ENCODE assay signal across 8 cellular contexts in genomic region chr10:30432631-30433285, GRCh38. TPM values are rescaled to one million over a fixed set of nuclear protein-coding genes. Genes with fewer than 3 reads are reported as not detected.
DNase-seq lines count a peak whose midpoint lies in the region; ATAC-seq and TF ChIP-seq lines count a peak whose summit lies in the region.

No MANE protein-coding gene starts in this region.

- peak overlapping the region; percentile 98 for H3K4me3 Mint-ChIP-seq in CD14-positive monocyte

- peaks cover 0 to 2% (median 0%) of the 10 kb centered on the region in 3 donors for H3K27me3 Mint-ChIP-seq in CD14-positive monocyte (ENCODE audit: low read depth in 3 of 3)

- H3K27me3 ChIP-seq in KMS-11 (ENCODE audit: insufficient read depth, low read depth): no peaks in the 10 kb centered on the region
- no peaks in the 10 kb centered on the region for H3K27me3 ChIP-seq in duodenal mucosa (ENCODE audit: control insufficient read depth in 1 of 2, insufficient read depth in 2 of 2, low read length in 2 of 2)
- no peaks in the 10 kb centered on the region for H3K27me3 ChIP-seq in muscle layer of colon (ENCODE audit: control insufficient read depth in 1 of 2, insufficient read depth in 2 of 2, low read length in 2 of 2)

- no peaks in the 10 kb centered on the region for H3K79me2 ChIP-seq in KMS-11 (ENCODE audit: insufficient read depth, low read depth)

- no peaks in the 10 kb centered on the region for H4K20me1 ChIP-seq in KMS-11 (ENCODE audit: insufficient read depth)

- H3K4me1 Mint-ChIP-seq in CD14-positive monocyte: peaks cover 58% of the 10 kb centered on the region

- H3K4me3 ChIP-seq in KMS-11 (IDR thresholded peaks at IDR 0.05; ENCODE audit: insufficient read depth, low read depth, low read length) (no peak overlapping the region), duodenal mucosa (ENCODE audit: low read depth in 1 of 2, low read length in 2 of 2) (peak overlapping the region; percentile 82 to 88), muscle layer of colon (ENCODE audit: low read depth in 1 of 2, low read length in 2 of 2) (peak overlapping the region; percentile 92 to 93)

- peak overlapping the region; percentile 37; the same call in 1 of the 2 replicates for H3K27ac ChIP-seq in KMS-11
- H3K27ac ChIP-seq in duodenal mucosa (ENCODE audit: low read depth, low read length): peak overlapping the region; percentile 98
- peak overlapping the region; percentile 100 for H3K27ac ChIP-seq in muscle layer of colon (ENCODE audit: low read depth, low read length)

- peaks cover 19 to 20% of the 10 kb centered on the region in 2 donors for H3K36me3 Mint-ChIP-seq in CD14-positive monocyte

- H3K36me3 ChIP-seq in KMS-11 (ENCODE audit: insufficient read depth): no peaks in the 10 kb centered on the region
- no peaks in the 10 kb centered on the region for H3K36me3 ChIP-seq in duodenal mucosa (ENCODE audit: control insufficient read depth in 1 of 2, insufficient read depth in 2 of 2, low read length in 2 of 2)
- no peaks in the 10 kb centered on the region for H3K36me3 ChIP-seq in muscle layer of colon (ENCODE audit: insufficient read depth, low read length)

- peak overlapping the region; percentile 96 for H2AFZ ChIP-seq in KMS-11 (ENCODE audit: low read depth)

- H3K4me2 ChIP-seq in KMS-11: peak overlapping the region; percentile 81

- H3K9me3 ChIP-seq in duodenal mucosa (ENCODE audit: control insufficient read depth in 1 of 2, low read length in 2 of 2) (no peaks in the 10 kb centered on the region), muscle layer of colon (ENCODE audit: low read length) (no peaks in the 10 kb centered on the region)

- DNase-seq in CD14-positive monocyte (ENCODE audit: low spot score) (no peak), HUDEP-2 (lab: John Stamatoyannopoulos, UW; ENCODE audit: unreplicated experiment in 76 of 76) (no peak)
- DNase-seq in stimulated activated naive CD4-positive, alpha-beta T cell treated with Interleukin-2 at 50 U/mL for 16 hours (lab: John Stamatoyannopoulos, UW): no peak

- H3K4me1 ChIP-seq in KMS-11 (ENCODE audit: low read depth, poor library complexity, severe bottlenecking) (peaks cover 35% of the 10 kb centered on the region), duodenal mucosa (ENCODE audit: control insufficient read depth in 1 of 2, insufficient read depth in 2 of 2, low read length in 2 of 2) (peaks cover 27 to 44% of the 10 kb centered on the region in 2 donors), muscle layer of colon (ENCODE audit: insufficient read depth, low read length) (peaks cover 18% of the 10 kb centered on the region)

- ATAC-seq in GM21367 (IDR thresholded peaks at IDR 0.05; ENCODE audit: unreplicated experiment) (peak; percentile 5), HG02884 (IDR thresholded peaks at IDR 0.05; ENCODE audit: unreplicated experiment) (no peak)

- TF ChIP-seq CTCF in CD14-positive monocyte (IDR thresholded peaks at IDR 0.05) (no peak), KMS-11 (conservative IDR thresholded peaks at IDR 0.05; ENCODE audit: low read depth, low read length) (no peak)

- H3K9ac ChIP-seq in KMS-11 (peak overlapping the region; percentile 63; the same call in 1 of the 2 replicates), duodenal mucosa (ENCODE audit: low read depth in 1 of 2, low read length in 2 of 2) (peak overlapping the region; percentile 78 to 87), muscle layer of colon (ENCODE audit: low read length) (peak overlapping the region; percentile 45)

- intact Hi-C loops in CD14-positive monocyte (cut with micrococcal nuclease): loop anchor here in 1 of 2 donors (5.0 kb wide), 1 partner anchor 95 kb away; no protein-coding TSS in a partner anchor

- H3K9me3 Mint-ChIP-seq in CD14-positive monocyte: no peaks in the 10 kb centered on the region

- H3K27ac Mint-ChIP-seq in CD14-positive monocyte: peak overlapping the region; percentile 95 to 99 (median 98)

RNA-seq across cellular contexts. Expression of gene MAP3K8, which starts 1.2 kb away (rescaled TPM):
- 10 to 100 TPM; 54.5 to 59.2 TPM for polyA plus RNA-seq in CD14-positive monocyte

Comparison
In these comparisons a context has a peak if more than half of its experiments do, and no peak if none do; other contexts are left out.
1. H3K27ac ChIP-seq: peak in every context shown above with its lines; median percentile 100 in muscle layer of colon; 98 in duodenal mucosa; 37 in KMS-11.